ENCODE assay signal across 8 cellular contexts in genomic region chr16:11254913-11255736, GRCh38. TPM values are rescaled to one million over a fixed set of nuclear protein-coding genes. Genes with fewer than 3 reads are reported as not detected.
DNase-seq lines count a peak whose midpoint lies in the region; ATAC-seq, FAIRE-seq and TF ChIP-seq lines count a peak whose summit lies in the region.

No MANE protein-coding gene starts in this region.

- H3K27ac ChIP-seq in SK-N-MC: no peak overlapping the region
- H3K27ac ChIP-seq in astrocyte (ENCODE audit: low read depth, low read length): peak overlapping the region; percentile 79

- H3K9ac ChIP-seq in SK-N-MC (ENCODE audit: insufficient read length): no peak overlapping the region
- peak overlapping the region; percentile 95 for H3K9ac ChIP-seq in astrocyte (ENCODE audit: low read length)

- peak overlapping the region; percentile 30 for H2AFZ ChIP-seq in astrocyte (ENCODE audit: low read depth, low read length)

- H3K4me3 ChIP-seq in SK-N-MC: peak overlapping the region; percentile 80
- H3K4me3 ChIP-seq in astrocyte (ENCODE audit: insufficient read depth, low read depth, low read length): peak overlapping the region; percentile 62
- peak overlapping the region; percentile 69 for H3K4me3 ChIP-seq in iPS-18c (ENCODE audit: insufficient read depth, low read depth, low read length)

- peak; percentile 8 for DNase-seq in DMS79 treated with DMSO at 0.1 percent for 48 hours (lab: John Stamatoyannopoulos, UW)
- no peak for DNase-seq in DMS79 (lab: John Stamatoyannopoulos, UW)
- DNase-seq in SK-N-MC (ENCODE audit: low read depth, low spot score): no peak
- peak; percentile 56 for DNase-seq in astrocyte (ENCODE audit: low read depth)
- DNase-seq in stimulated activated CD4-positive, alpha-beta T cell treated with anti-CD3 and anti-CD28 coated beads, Interleukin-12 subunit alpha, Interleukin-12 subunit beta, amount 100 ng/mL, for 4 hours: peak; percentile 58
- DNase-seq in globus pallidus (ENCODE audit: low spot score): no peak

- no peaks in the 10 kb centered on the region for H3K36me3 ChIP-seq in SK-N-MC (ENCODE audit: insufficient read depth, low read length)
- no peaks in the 10 kb centered on the region for H3K36me3 ChIP-seq in astrocyte (ENCODE audit: insufficient read depth, low read length)

- peaks cover 25% of the 10 kb centered on the region for H3K4me1 Mint-ChIP-seq in astrocyte (ENCODE audit: low read depth, unreplicated experiment)

- ATAC-seq in HG03025 (IDR thresholded peaks at IDR 0.05; ENCODE audit: low FRiP score, unreplicated experiment): peak; percentile 3

- H3K9me3 Mint-ChIP-seq in astrocyte (ENCODE audit: unreplicated experiment): no peaks in the 10 kb centered on the region

- peak overlapping the region; percentile 86 for H3K4me3 Mint-ChIP-seq in astrocyte (ENCODE audit: unreplicated experiment)

- no peak for FAIRE-seq in astrocyte (lab: Jason Lieb, UNC)

- peaks cover 47% of the 10 kb centered on the region for H4K20me1 ChIP-seq in astrocyte (ENCODE audit: insufficient read depth, low read length)

- peaks cover 29% of the 10 kb centered on the region for H3K79me2 ChIP-seq in astrocyte (ENCODE audit: insufficient read depth, low read length)

- H3K4me1 ChIP-seq in astrocyte (ENCODE audit: insufficient read depth, low read length): peaks cover 40% of the 10 kb centered on the region

- H3K27me3 ChIP-seq in astrocyte (ENCODE audit: insufficient read depth, low read length): no peaks in the 10 kb centered on the region

- H3K9me3 ChIP-seq in SK-N-MC (ENCODE audit: low read depth, low read length): no peaks in the 10 kb centered on the region
- H3K9me3 ChIP-seq in astrocyte (ENCODE audit: insufficient read depth, low read depth, low read length): no peaks in the 10 kb centered on the region
- H3K9me3 ChIP-seq in iPS-18c (ENCODE audit: control insufficient read depth, insufficient read depth, low read length): no peaks in the 10 kb centered on the region

- TF ChIP-seq CTCF in astrocyte (IDR thresholded peaks at IDR 0.05; ENCODE audit: insufficient read depth, low read depth, low read length): no peak

- no peak overlapping the region for H3K27ac Mint-ChIP-seq in astrocyte (ENCODE audit: unreplicated experiment)

- peak overlapping the region; percentile 89 for H3K4me2 ChIP-seq in astrocyte (ENCODE audit: low read length)

- peaks cover 2% of the 10 kb centered on the region for H3K36me3 Mint-ChIP-seq in astrocyte (ENCODE audit: low read depth, unreplicated experiment)

- peaks cover 13% of the 10 kb centered on the region for H3K27me3 Mint-ChIP-seq in astrocyte (ENCODE audit: low read depth, unreplicated experiment)

RNA-seq across cellular contexts. Expression of gene SOCS1, which starts 0.9 kb away (rescaled TPM):
- total RNA-seq in astrocyte: 16.0 and 20.2 TPM in 2 replicates

RNA-seq across cellular contexts. Expression of gene TNP2, which starts 14.0 kb away (rescaled TPM):
- total RNA-seq in astrocyte: not detected in 2 replicates

RNA-seq across cellular contexts. Expression of gene PRM3, which starts 18.3 kb away (rescaled TPM):
- total RNA-seq in astrocyte: not detected in 2 replicates

RNA-seq across cellular contexts. Expression of gene PRM2, which starts 21.2 kb away (rescaled TPM):
- total RNA-seq in astrocyte: not detected in 2 replicates

RNA-seq across cellular contexts. Expression of gene PRM1, which starts 26.0 kb away (rescaled TPM):
- total RNA-seq in astrocyte: not detected in 2 replicates

Comparison
In these comparisons a context has a peak if more than half of its experiments do, and no peak if none do; other contexts are left out.
1. DNase-seq: peak in DMS79 treated with DMSO at 0.1 percent for 48 hours (single experiment), astrocyte (single experiment) and stimulated activated CD4-positive, alpha-beta T cell treated with anti-CD3 and anti-CD28 coated beads, Interleukin-12 subunit alpha, Interleukin-12 subunit beta, amount 100 ng/mL, for 4 hours (single experiment); none in DMS79 (single experiment), SK-N-MC (single experiment) and globus pallidus (single experiment).
2. Peak in every context shown above with its lines, with median percentiles within 50 percentile points of each other: H3K4me3 ChIP-seq.